In the genomic region with DNA sequence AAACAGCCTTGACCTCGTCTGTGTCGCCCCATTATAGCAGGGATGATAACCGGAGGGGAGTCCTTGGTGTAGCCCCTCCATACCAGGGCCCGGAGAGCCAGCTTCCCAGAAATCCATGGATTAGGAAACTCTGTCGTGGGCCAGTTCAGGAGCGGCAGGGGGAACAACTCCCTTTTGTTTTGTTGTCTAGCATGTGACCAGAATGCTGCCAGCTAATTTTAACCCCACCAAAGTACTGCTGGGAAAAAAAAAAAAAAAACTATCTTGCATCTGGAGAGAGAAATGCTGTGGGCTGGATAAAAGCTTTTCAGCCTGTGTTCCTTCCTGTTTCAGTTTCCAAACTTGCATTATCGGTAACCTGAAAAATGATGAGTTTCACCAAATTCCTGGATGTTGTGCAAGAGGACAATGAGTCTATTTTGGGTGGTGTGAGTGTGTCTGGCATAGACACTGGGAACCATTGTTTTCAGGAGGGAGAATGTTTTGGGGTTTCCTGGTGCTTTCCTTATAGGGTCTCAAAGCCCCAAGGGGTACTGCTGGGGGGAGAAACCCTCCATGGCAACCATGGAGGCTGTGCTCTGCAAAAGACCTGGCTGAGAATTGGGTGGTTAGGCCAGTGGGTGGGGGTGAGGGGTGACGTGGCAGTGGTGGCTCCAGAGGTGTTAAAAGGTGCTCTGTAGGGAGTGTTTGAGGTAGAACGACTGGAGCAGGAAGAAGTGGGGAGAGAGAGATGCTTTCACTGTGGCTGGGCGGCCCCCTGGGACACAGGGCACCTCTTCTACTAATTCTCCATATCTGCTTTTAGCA, we compare ENCODE assay signal across 8 cellular contexts. TPM values are rescaled to one million over a fixed set of nuclear protein-coding genes. Genes with fewer than 3 reads are reported as not detected.
A peak's percentile ranks its signal among the peaks of the same experiment; 100 is the strongest.
DNase-seq lines count a peak whose midpoint lies in the region; TF ChIP-seq lines count a peak whose summit lies in the region.

No MANE protein-coding gene starts in this region.

- peak overlapping the region; percentile 81 for H3K27ac Mint-ChIP-seq in T-helper 1 cell treated with Interleukin-12 subunit alpha and Interleukin-12 subunit beta and Interleukin-4 antibody, amounts not matched to agents 30 μg/mL and 1 μg/mL, for 36 hours

- H3K4me1 Mint-ChIP-seq in T-helper 1 cell treated with Interleukin-12 subunit alpha and Interleukin-12 subunit beta and Interleukin-4 antibody, amounts not matched to agents 30 μg/mL and 1 μg/mL, for 36 hours (ENCODE audit: low read depth), result peaks cover 57% of the 10 kb centered on the region

- H3K27me3 Mint-ChIP-seq in T-helper 1 cell treated with Interleukin-12 subunit alpha and Interleukin-12 subunit beta and Interleukin-4 antibody, amounts not matched to agents 30 μg/mL and 1 μg/mL, for 36 hours (ENCODE audit: low read depth), result no peaks in the 10 kb centered on the region

- no peaks in the 10 kb centered on the region for H3K9me3 Mint-ChIP-seq in T-helper 1 cell treated with Interleukin-12 subunit alpha and Interleukin-12 subunit beta and Interleukin-4 antibody, amounts not matched to agents 30 μg/mL and 1 μg/mL, for 36 hours

- H3K4me3 ChIP-seq in choroid plexus epithelial cell (ENCODE audit: low read depth, low read length), result no peak overlapping the region

- no peak for TF ChIP-seq CTCF in choroid plexus epithelial cell (conservative IDR thresholded peaks at IDR 0.05; ENCODE audit: low read depth, low read length)

- peak overlapping the region; percentile 63 for H3K4me3 Mint-ChIP-seq in T-helper 1 cell treated with Interleukin-12 subunit alpha and Interleukin-12 subunit beta and Interleukin-4 antibody, amounts not matched to agents 30 μg/mL and 1 μg/mL, for 36 hours

- DNase-seq in activated CD4-positive, CD25-positive, alpha-beta regulatory T cell treated with anti-CD3 and anti-CD28 coated beads, Interleukin-2, amount 50 U/mL, for 72 hours, result peak; percentile 36
- DNase-seq in activated CD4-positive, CD25-positive, alpha-beta regulatory T cell (lab: John Stamatoyannopoulos, UW), result no peak
- DNase-seq in choroid plexus epithelial cell (ENCODE audit: low read depth) (peak; percentile 91), medulla oblongata (ENCODE audit: extremely low spot score) (peak; percentile 89), superior temporal gyrus (ENCODE audit: extremely low spot score) (peak; percentile 86), germinal center (ENCODE audit: low spot score) (no peak), mesenteric fat pad (ENCODE audit: low spot score) (no peak)

- no peaks in the 10 kb centered on the region for H3K36me3 Mint-ChIP-seq in T-helper 1 cell treated with Interleukin-12 subunit alpha and Interleukin-12 subunit beta and Interleukin-4 antibody, amounts not matched to agents 30 μg/mL and 1 μg/mL, for 36 hours (ENCODE audit: low read depth)

RNA-seq across cellular contexts. Expression of gene IRF2BPL, which starts 14.9 kb away (rescaled TPM):
- 51.9 TPM for total RNA-seq in mesenteric fat pad

RNA-seq across cellular contexts. Expression of gene CIPC, which starts 54.7 kb away (rescaled TPM):
- 23.1 TPM for total RNA-seq in mesenteric fat pad

Comparison
In these comparisons a context has a peak if more than half of its experiments do, and no peak if none do; other contexts are left out.
1. DNase-seq: peak in activated CD4-positive, CD25-positive, alpha-beta regulatory T cell treated with anti-CD3 and anti-CD28 coated beads, Interleukin-2, amount 50 U/mL, for 72 hours (single experiment), choroid plexus epithelial cell (single experiment), medulla oblongata (single experiment) and superior temporal gyrus (single experiment); none in activated CD4-positive, CD25-positive, alpha-beta regulatory T cell (0 of 4), germinal center (single experiment) and mesenteric fat pad (single experiment).